2 cellular contexts compared by ENCODE assay signal in genomic region chr11:60844870-60845221, GRCh38.
TF ChIP-seq lines count a peak whose summit lies in the region.

No MANE protein-coding gene starts in this region.

TF ChIP-seq in A549, 52 proteins besides CTCF, POLR2A, EP300 and RAD21 (continued from another document):
- TF ChIP-seq PBX3 (IDR thresholded peaks at IDR 0.05), result no peak
- no peak for TF ChIP-seq FOSB (CRISPR knock-in tag; IDR thresholded peaks at IDR 0.05)
- TF ChIP-seq TP53 (CRISPR knock-in tag; IDR thresholded peaks at IDR 0.05), result no peak

TF ChIP-seq in HEK293, 187 proteins besides CTCF, POLR2A, EP300 and RAD21 (continued from another document):
- TF ChIP-seq ZNF580 (tag by site-specific recombination; IDR thresholded peaks at IDR 0.05), result no peak
